1 cellular context compared by ENCODE assay signal in genomic region chr16:11257131-11257938, GRCh38.
TF ChIP-seq lines count a peak whose summit lies in the region.

No MANE protein-coding gene starts in this region.

TF ChIP-seq in IMR-90, 13 proteins besides CTCF, POLR2A, EP300 and RAD21:
- TF ChIP-seq SMC3 (IDR thresholded peaks at IDR 0.05; ENCODE audit: low read depth, low read length), result peak; percentile 77
- TF ChIP-seq MAZ (IDR thresholded peaks at IDR 0.05; ENCODE audit: borderline replicate concordance, low read depth, low read length), result peak; percentile 19; the same call in 1 of the 2 replicates
- TF ChIP-seq BHLHE40 (IDR thresholded peaks at IDR 0.05; ENCODE audit: low read depth, low read length), result no peak
